ENCODE assay signal across 33 cellular contexts in genomic region chr7:27685893-27686292, GRCh38.
"Had no signal": no experiment of that assay in that cellular context is flagged by ENCODE, and none has a peak within 500 bp of the region (broad histone marks: within the 10 kb centered on the region; RNA-seq: fewer than 3 reads in every experiment).

No MANE protein-coding gene starts in this region.

- FAIRE-seq: astrocyte, TTC549 had no signal

- H3K36me3 ChIP-seq: adrenal gland, brain microvascular endothelial cell, breast epithelium had no signal

- H3K27ac ChIP-seq: adrenal gland, body of pancreas, brain microvascular endothelial cell, breast epithelium, VCaP had no signal

- H3K27me3 ChIP-seq: adrenal gland, body of pancreas, brain microvascular endothelial cell, breast epithelium had no signal

- ATAC-seq: activated CD8-positive, alpha-beta T cell treated with anti-CD3 and anti-CD28 coated beads for 36 hours; activated naive CD4-positive, alpha-beta T cell treated with anti-CD3 and anti-CD28 coated beads, Interleukin-2, amount 50 U/mL, for 72 hours; activated T-cell treated with anti-CD3 and anti-CD28 coated beads, Interleukin-2, amount 50 U/mL, for 4 hours; activated T-cell treated with anti-CD3 and anti-CD28 coated beads, Interleukin-2, amount 50 U/mL, for 72 hours; activated T-helper 17 cell treated with anti-CD3 and anti-CD28 coated beads, Interleukin-2, amount 50 U/mL, for 72 hours; body of pancreas; T-helper 17 cell had no signal

- H3K9me3 ChIP-seq: adrenal gland, body of pancreas, breast epithelium had no signal

- H3K4me1 ChIP-seq: adrenal gland, body of pancreas, breast epithelium had no signal

- DNase-seq: activated B cell treated with CpG ODN at 0.5 μM for 24 hours; activated CD4-positive, alpha-beta memory T cell treated with anti-CD3 and anti-CD28 coated beads for 36 hours; activated CD4-positive, alpha-beta T cell treated with anti-CD3 and anti-CD28 coated beads for 4 hours; activated CD4-positive, alpha-beta T cell treated with anti-CD3 and anti-CD28 coated beads, Interleukin-2, amount 10 ng/mL, durations not matched to agents 24 days and 14 days; activated CD4-positive, alpha-beta T cell treated with anti-CD3 and anti-CD28 coated beads, Interleukin-2, amount 50 U/mL, for 1 hour; activated CD4-positive, alpha-beta T cell treated with anti-CD3 and anti-CD28 coated beads, Interleukin-2, amount 50 U/mL, for 4 hours; activated CD4-positive, CD25-positive, alpha-beta regulatory T cell treated with anti-CD3 and anti-CD28 coated beads, Interleukin-2, amount 50 U/mL, for 72 hours; activated CD8-positive, alpha-beta memory T cell treated with anti-CD3 and anti-CD28 coated beads, Interleukin-2, amount 50 U/mL, for 4 hours; activated CD8-positive, alpha-beta T cell treated with anti-CD3 and anti-CD28 coated beads for 36 hours; activated effector memory CD4-positive, alpha-beta T cell treated with anti-CD3 and anti-CD28 coated beads, Interleukin-2, amount 50 U/mL, for 16 hours; activated gamma-delta T cell treated with Interleukin-2 at 50 U/mL for 16 hours; activated naive CD4-positive, alpha-beta T cell; activated naive CD4-positive, alpha-beta T cell treated with anti-CD3 and anti-CD28 coated beads for 36 hours; activated naive CD4-positive, alpha-beta T cell treated with anti-CD3 and anti-CD28 coated beads, Interleukin-2, amount 50 U/mL, for 16 hours; activated naive CD8-positive, alpha-beta T cell treated with anti-CD3 and anti-CD28 coated beads for 36 hours; activated T-cell treated with anti-CD3 and anti-CD28 coated beads for 4 hours; activated T-cell treated with anti-CD3 and anti-CD28 coated beads, Interleukin-2, amount 50 U/mL, for 1 hour; activated T-cell treated with anti-CD3 and anti-CD28 coated beads, Interleukin-2, amount 50 U/mL, for 4 hours; activated T-cell treated with anti-CD3 and anti-CD28 coated beads, Interleukin-2, amount 50 U/mL, for 72 hours; amniotic stem cell; aorta; body of pancreas; central memory CD4-positive, alpha-beta T cell; T-helper 17 cell; T-helper 9 cell had no signal

- H3K4me3 ChIP-seq: adrenal gland, body of pancreas, breast epithelium had no signal
